ENCODE assay signal across 11 cellular contexts in the genomic region with DNA sequence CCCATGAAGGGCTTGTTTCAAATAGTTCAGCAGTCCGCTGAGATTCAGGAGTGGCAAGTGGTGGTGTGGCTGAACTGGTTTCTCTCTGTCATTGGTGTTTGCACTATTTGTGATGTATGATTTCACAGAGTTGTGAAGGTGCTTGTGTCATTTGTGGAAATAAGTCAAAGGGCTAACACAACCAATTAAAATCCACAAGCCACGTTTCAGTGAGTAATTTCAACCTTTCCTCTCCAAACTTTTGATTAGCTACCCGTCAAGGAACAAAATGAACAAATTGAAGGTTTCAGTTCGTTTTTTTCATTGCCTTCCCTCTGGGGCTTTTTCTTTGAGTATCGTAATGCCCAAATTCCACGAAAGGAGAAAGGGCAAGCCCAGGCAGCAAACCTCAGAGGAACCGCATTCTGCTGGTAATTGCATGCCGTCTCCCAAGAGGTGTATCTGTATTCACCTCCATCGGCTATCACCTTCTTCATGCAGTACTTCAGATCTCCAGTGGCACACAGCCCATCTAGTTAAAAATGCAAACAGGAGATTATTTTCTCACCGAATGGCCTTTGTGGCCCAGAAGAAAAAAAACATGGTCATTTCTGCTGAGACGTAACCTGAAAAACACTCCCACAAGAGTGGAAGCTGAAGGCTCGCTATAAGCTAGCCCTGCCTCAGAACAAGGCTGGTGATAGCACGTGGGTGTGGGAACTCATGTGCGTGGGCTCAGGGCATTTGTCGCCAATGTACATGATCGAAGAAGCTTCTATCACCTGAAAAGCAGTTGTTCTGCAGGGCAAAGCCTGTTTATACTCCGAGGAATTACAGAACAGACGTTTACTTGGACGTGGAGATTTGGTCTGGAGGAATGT.
A peak's percentile ranks its signal among the peaks of the same experiment; 100 is the strongest.
DNase-seq lines count a peak whose midpoint lies in the region; ATAC-seq and TF ChIP-seq lines count a peak whose summit lies in the region.
"Had no signal": no experiment of that assay in that cellular context is flagged by ENCODE, and none has a peak within 500 bp of the region (broad histone marks: within the 10 kb centered on the region; RNA-seq: fewer than 3 reads in every experiment).

No MANE protein-coding gene starts in this region.

- H3K27ac ChIP-seq in epithelial cell of prostate = peak overlapping the region; percentile 93
- H3K27ac ChIP-seq in WERI-Rb-1 = no peak overlapping the region

- peak; percentile 16 for TF ChIP-seq CTCF in GM12873 (IDR thresholded peaks at IDR 0.05; ENCODE audit: insufficient read depth, low read depth, low read length, missing control alignments)
- no peak for TF ChIP-seq CTCF in WERI-Rb-1 (IDR thresholded peaks at IDR 0.05; ENCODE audit: low read depth, low read length)

- no peaks in the 10 kb centered on the region for H3K27me3 ChIP-seq in WERI-Rb-1 (ENCODE audit: insufficient read depth, low read depth, severe bottlenecking)

- no peak overlapping the region for H3K4me3 ChIP-seq in WERI-Rb-1 (ENCODE audit: low read depth, low read length)

- no peaks in the 10 kb centered on the region for H3K36me3 ChIP-seq in WERI-Rb-1

- DNase-seq in epithelial cell of prostate (ENCODE audit: low read depth, low spot score) (peak; percentile 49), WERI-Rb-1 (no peak), NCI-H1694 (lab: John Stamatoyannopoulos, UW) (no peak), NCI-H69 (lab: John Stamatoyannopoulos, UW) (no peak)
- no peak for DNase-seq in NK-92 treated with Interleukin-12 subunit alpha and Interleukin-12 subunit beta, amount 100 ng/mL, for 24 hours (lab: John Stamatoyannopoulos, UW)
- DNase-seq: midbrain; NCI-H187 treated with DMSO at 0.1 percent for 48 hours; stimulated activated CD4-positive, alpha-beta T cell treated with anti-CD3 and anti-CD28 coated beads, Interleukin-2, amount 100 ng/mL, for 48 hours had no signal

- H3K9me3 ChIP-seq in WERI-Rb-1 (ENCODE audit: severe bottlenecking) = no peaks in the 10 kb centered on the region

- ATAC-seq in GM19395 (IDR thresholded peaks at IDR 0.05; ENCODE audit: unreplicated experiment) (peak; percentile 63), HG03103 (IDR thresholded peaks at IDR 0.05; ENCODE audit: low read depth, unreplicated experiment) (peak; percentile 42)
